ENCODE assay signal across 15 cellular contexts in genomic region chr1:65083263-65083896, GRCh38.
DNase-seq lines count a peak whose midpoint lies in the region; ATAC-seq and TF ChIP-seq lines count a peak whose summit lies in the region.
"Had no signal": no experiment of that assay in that cellular context is flagged by ENCODE, and none has a peak within 500 bp of the region (broad histone marks: within the 10 kb centered on the region; RNA-seq: fewer than 3 reads in every experiment).

No MANE protein-coding gene starts in this region.

- H3K27me3 ChIP-seq in GM23248 (replicated peaks; ENCODE audit: insufficient read depth): no peaks in the 10 kb centered on the region
- H3K27me3 ChIP-seq: dorsolateral prefrontal cortex had no signal

- 51 to 54% methylated on average over 4 of the region's 4 CpGs for WGBS in GM23248 (ENCODE audit: low coverage in 1 of 2, low lambda C conversion rate in 2 of 2, missing lambda C conversion rate in 2 of 2), 2 experiments

- ATAC-seq in HG03159 (IDR thresholded peaks at IDR 0.05; ENCODE audit: unreplicated experiment): no peak

- H3K36me3 ChIP-seq in GM23248 (ENCODE audit: low read depth): no peaks in the 10 kb centered on the region

- H3K27ac Mint-ChIP-seq in glutamatergic neuron (ENCODE audit: unreplicated experiment): no peak overlapping the region
- H3K27ac Mint-ChIP-seq: activated CD4-positive, alpha-beta T cell treated with anti-CD3 and anti-CD28 coated beads, Interleukin-2, amount 10 ng/mL, durations not matched to agents 7 days and 5 days; activated naive CD8-positive, alpha-beta T cell treated with anti-CD3 and anti-CD28 coated beads, Interleukin-2, amount 10 ng/mL, durations not matched to agents 7 days and 5 days had no signal

- H3K27me3 Mint-ChIP-seq in glutamatergic neuron (ENCODE audit: unreplicated experiment): peaks cover 2% of the 10 kb centered on the region

- peaks cover 3% of the 10 kb centered on the region; the same call in 1 of the 2 replicates for H3K4me1 ChIP-seq in GM23248 (ENCODE audit: insufficient read depth)

- H3K4me2 ChIP-seq in GM23248 (ENCODE audit: unreplicated experiment): no peak overlapping the region

- no peaks in the 10 kb centered on the region for H3K4me1 Mint-ChIP-seq in glutamatergic neuron (ENCODE audit: low read depth, unreplicated experiment)
- H3K4me1 Mint-ChIP-seq: activated CD4-positive, alpha-beta T cell treated with anti-CD3 and anti-CD28 coated beads, Interleukin-2, amount 10 ng/mL, durations not matched to agents 7 days and 5 days; activated naive CD8-positive, alpha-beta T cell treated with anti-CD3 and anti-CD28 coated beads, Interleukin-2, amount 10 ng/mL, durations not matched to agents 7 days and 5 days had no signal

- H3K9me3 ChIP-seq in GM23248 (ENCODE audit: low read depth): no peaks in the 10 kb centered on the region

- peak; percentile 40 for DNase-seq in GM12865 (ENCODE audit: low read depth)
- DNase-seq in GM23248: peak; percentile 50
- DNase-seq in LHCN-M2 (ENCODE audit: low read depth): peak; percentile 10
- peak; percentile 56 for DNase-seq in fibroblast of mammary gland (ENCODE audit: low read depth)
- DNase-seq in NAMALWA (ENCODE audit: low spot score): no peak
- no peak for DNase-seq in NCI-H774 (lab: John Stamatoyannopoulos, UW)
- no peak for DNase-seq in glutamatergic neuron
- DNase-seq: activated CD4-positive, alpha-beta T cell treated with anti-CD3 and anti-CD28 coated beads, Interleukin-2, amount 10 ng/mL, durations not matched to agents 7 days and 5 days; activated naive CD8-positive, alpha-beta T cell treated with anti-CD3 and anti-CD28 coated beads, Interleukin-2, amount 10 ng/mL, durations not matched to agents 7 days and 5 days; dorsolateral prefrontal cortex; NCI-H1694 treated with DMSO at 0.1 percent for 48 hours; nucleus accumbens; stimulated activated CD4-positive, alpha-beta T cell treated with anti-CD3 and anti-CD28 coated beads, Interleukin-15, amount 100 ng/mL, for 24 hours had no signal

- in situ Hi-C loops in GM23248 (cut with MboI): no loop called here

- H3K4me3 Mint-ChIP-seq in glutamatergic neuron (ENCODE audit: unreplicated experiment): no peak overlapping the region
- H3K4me3 Mint-ChIP-seq: activated CD4-positive, alpha-beta T cell treated with anti-CD3 and anti-CD28 coated beads, Interleukin-2, amount 10 ng/mL, durations not matched to agents 7 days and 5 days; activated naive CD8-positive, alpha-beta T cell treated with anti-CD3 and anti-CD28 coated beads, Interleukin-2, amount 10 ng/mL, durations not matched to agents 7 days and 5 days had no signal

- TF ChIP-seq CTCF in GM12865 (IDR thresholded peaks at IDR 0.05; ENCODE audit: insufficient read depth, low read depth, low read length, missing control alignments): no peak
- no peak for TF ChIP-seq CTCF in fibroblast of mammary gland (conservative IDR thresholded peaks at IDR 0.05; ENCODE audit: control insufficient read depth, insufficient read depth, low read depth, low read length)
- TF ChIP-seq CTCF in glutamatergic neuron (IDR thresholded peaks at IDR 0.05; ENCODE audit: partially characterized antibody, unreplicated experiment): no peak

- H3K4me3 ChIP-seq in GM12865 (ENCODE audit: low read depth, low read length) (no peak overlapping the region), GM23248 (no peak overlapping the region), fibroblast of mammary gland (ENCODE audit: control insufficient read depth, low read depth, low read length) (no peak overlapping the region)
- H3K4me3 ChIP-seq: dorsolateral prefrontal cortex had no signal

- no peak overlapping the region for H3K27ac ChIP-seq in GM23248
- H3K27ac ChIP-seq: C4-2B, dorsolateral prefrontal cortex had no signal

- H3K79me2 ChIP-seq in GM23248 (ENCODE audit: insufficient read depth): no peaks in the 10 kb centered on the region

- no peak overlapping the region; the same call in 1 of the 2 replicates for H2AFZ ChIP-seq in GM23248

- no peaks in the 10 kb centered on the region for H3F3A ChIP-seq in GM23248 (ENCODE audit: insufficient read depth)

- no peak overlapping the region for H3K9ac ChIP-seq in GM23248

- H4K20me1 ChIP-seq in GM23248 (ENCODE audit: insufficient read depth): no peaks in the 10 kb centered on the region

- peaks cover 7% of the 10 kb centered on the region for H3K36me3 Mint-ChIP-seq in glutamatergic neuron (ENCODE audit: unreplicated experiment)

- H3K9me2 ChIP-seq in GM23248 (ENCODE audit: insufficient read depth): no peaks in the 10 kb centered on the region

- H3K9me3 Mint-ChIP-seq in glutamatergic neuron (ENCODE audit: unreplicated experiment): no peaks in the 10 kb centered on the region

Comparison
In these comparisons a context has a peak if more than half of its experiments do, and no peak if none do; other contexts are left out.
1. DNase-seq: peak in GM12865 (single experiment), GM23248 (single experiment), LHCN-M2 (single experiment) and fibroblast of mammary gland (single experiment); none in NAMALWA (single experiment), NCI-H774 (single experiment) and glutamatergic neuron (single experiment).